Comparison of ENCODE assay signal across 8 cellular contexts in genomic region chr6:10412948-10413849, GRCh38. TPM values are rescaled to one million over a fixed set of nuclear protein-coding genes. Genes with fewer than 3 reads are reported as not detected.
DNase-seq lines count a peak whose midpoint lies in the region; ATAC-seq, FAIRE-seq and TF ChIP-seq lines count a peak whose summit lies in the region.

No MANE protein-coding gene starts in this region.

- H2BK5ac ChIP-seq in mesenchymal stem cell (ENCODE audit: low read depth, low read length, poor library complexity, severe bottlenecking): no peak overlapping the region

- no peak overlapping the region for H4K91ac ChIP-seq in mesenchymal stem cell (ENCODE audit: low read length)

- H2AK5ac ChIP-seq in mesenchymal stem cell (ENCODE audit: low read length, severe bottlenecking): no peak overlapping the region

- WGBS in mesenchymal stem cell: 2% methylated on average over 56 of the region's 60 CpGs

- no peaks in the 10 kb centered on the region for H3K27me3 ChIP-seq in Karpas-422 (ENCODE audit: low read length)
- H3K27me3 ChIP-seq in brain microvascular endothelial cell (replicated peaks): peaks cover 74% of the 10 kb centered on the region
- H3K27me3 ChIP-seq in mesenchymal stem cell (ENCODE audit: control insufficient read depth in 1 of 2, insufficient read depth in 1 of 2, low read length in 2 of 2): peaks cover 87 to 97% of the 10 kb centered on the region in 2 experiments

- H3K9me3 ChIP-seq in Karpas-422 (ENCODE audit: low read length): no peaks in the 10 kb centered on the region
- no peaks in the 10 kb centered on the region for H3K9me3 ChIP-seq in mesenchymal stem cell (ENCODE audit: control insufficient read depth, low read length)

- H2AFZ ChIP-seq in Karpas-422 (ENCODE audit: low read length) (peak overlapping the region; percentile 86; the same call in 1 of the 2 replicates), mesenchymal stem cell (ENCODE audit: low read depth, low read length) (peak overlapping the region; percentile 51)

- H2BK12ac ChIP-seq in mesenchymal stem cell (ENCODE audit: low read length in 2 of 2): no peak overlapping the region

- H3K14ac ChIP-seq in mesenchymal stem cell (ENCODE audit: low read length in 2 of 2): peak overlapping the region in 1 of 2 experiments; percentile 58

- no peaks in the 10 kb centered on the region for H4K20me1 ChIP-seq in Karpas-422 (ENCODE audit: insufficient read depth, low read depth, low read length)

- peak overlapping the region in 1 of 2 experiments; percentile 34 for H3K18ac ChIP-seq in mesenchymal stem cell (ENCODE audit: low read depth in 1 of 2, low read length in 2 of 2)

- H3K4me3 ChIP-seq in AG10803 (ENCODE audit: low read length): peak overlapping the region; percentile 68
- H3K4me3 ChIP-seq in Karpas-422 (ENCODE audit: low read length): peak overlapping the region; percentile 64
- peak overlapping the region; percentile 66 for H3K4me3 ChIP-seq in brain microvascular endothelial cell (ENCODE audit: low read depth, low read length)
- H3K4me3 ChIP-seq in mesenchymal stem cell (ENCODE audit: insufficient read depth in 1 of 2, low read depth in 1 of 2, low read length in 2 of 2): peak overlapping the region; percentile 64 to 69

- in situ Hi-C loops in brain microvascular endothelial cell (cut with HindIII; ENCODE audit: low pct_ligation_motif_present, low sequenced_read_pairs): no loop called here

- ATAC-seq in GM19035 (IDR thresholded peaks at IDR 0.05; ENCODE audit: unreplicated experiment): peak; percentile 21

- H4K8ac ChIP-seq in mesenchymal stem cell (ENCODE audit: low read length): no peak overlapping the region

- no peaks in the 10 kb centered on the region for H3K9me2 ChIP-seq in Karpas-422 (replicated peaks; ENCODE audit: insufficient read depth, low read length)

- H3K9ac ChIP-seq in Karpas-422 (ENCODE audit: low read length) (peak overlapping the region; percentile 73), mesenchymal stem cell (ENCODE audit: low read length) (no peak overlapping the region)

- H3K36me3 ChIP-seq in Karpas-422 (ENCODE audit: insufficient read depth, low read length): no peaks in the 10 kb centered on the region
- no peaks in the 10 kb centered on the region for H3K36me3 ChIP-seq in brain microvascular endothelial cell (replicated peaks)
- H3K36me3 ChIP-seq in mesenchymal stem cell (ENCODE audit: control insufficient read depth in 1 of 2, insufficient read depth in 2 of 2, low read depth in 1 of 2, low read length in 2 of 2): peaks cover 0 to 6% of the 10 kb centered on the region in 2 experiments

- no peaks in the 10 kb centered on the region for H3K79me2 ChIP-seq in Karpas-422 (ENCODE audit: low read length)

- H2BK15ac ChIP-seq in mesenchymal stem cell (ENCODE audit: low read depth, poor library complexity, severe bottlenecking): peak overlapping the region; percentile 23

- DNase-seq in AG10803 (ENCODE audit: low read depth) (no peak), Karpas-422 (peak; percentile 55), brain microvascular endothelial cell (no peak), mesenchymal stem cell (no peak), NCI-H446 treated with DMSO at 0.1 percent for 48 hours (lab: John Stamatoyannopoulos, UW) (no peak), hepatic stellate cell (ENCODE audit: low spot score) (no peak), H54 (ENCODE audit: insufficient read length, low spot score) (no peak)

- no peak for TF ChIP-seq CTCF in AG10803 (conservative IDR thresholded peaks at IDR 0.05; ENCODE audit: low read length)
- TF ChIP-seq CTCF in brain microvascular endothelial cell (IDR thresholded peaks at IDR 0.05; ENCODE audit: low read depth, low read length, missing control alignments): no peak

- H3K79me1 ChIP-seq in mesenchymal stem cell (replicated peaks; ENCODE audit: low read length, poor library complexity, severe bottlenecking): no peaks in the 10 kb centered on the region

- H3K4me2 ChIP-seq in Karpas-422 (ENCODE audit: low read depth, low read length, poor library complexity, severe bottlenecking) (peak overlapping the region; percentile 79), mesenchymal stem cell (ENCODE audit: low read length, poor library complexity, severe bottlenecking) (peak overlapping the region; percentile 97)

- no peak for FAIRE-seq in H54 (lab: Jason Lieb, UNC)

- no peak overlapping the region for H2BK120ac ChIP-seq in mesenchymal stem cell (ENCODE audit: low read depth, low read length)

- H3K23ac ChIP-seq in mesenchymal stem cell (ENCODE audit: low read length in 2 of 2): peak overlapping the region in 1 of 2 experiments; percentile 89

- no peak overlapping the region for H3K4ac ChIP-seq in mesenchymal stem cell (ENCODE audit: low read depth in 1 of 2, low read length in 2 of 2)

- no peak overlapping the region for H3K27ac ChIP-seq in Karpas-422 (ENCODE audit: low read length)
- H3K27ac ChIP-seq in brain microvascular endothelial cell: no peak overlapping the region
- no peak overlapping the region for H3K27ac ChIP-seq in mesenchymal stem cell (ENCODE audit: low read length, poor library complexity, severe bottlenecking)

- no peak for TF ChIP-seq POLR2A in H54 (IDR thresholded peaks at IDR 0.05; ENCODE audit: low read depth, low read length)

- peaks cover 11% of the 10 kb centered on the region for H3K4me1 ChIP-seq in Karpas-422 (ENCODE audit: low read length)
- peaks cover 38% of the 10 kb centered on the region for H3K4me1 ChIP-seq in mesenchymal stem cell (ENCODE audit: control insufficient read depth, insufficient read depth, low read depth, low read length)

RNA-seq across cellular contexts. Expression of gene TFAP2A, which starts 1.7 kb away (rescaled TPM):
- total RNA-seq in Karpas-422 (2014; rRNA removed; shearing (Covaris generic); ENCODE audit: low replicate concordance): 0.22 and 0.34 TPM in 2 replicates
- polyA plus RNA-seq in mesenchymal stem cell (2013, experiment 1 of 2): 0.17 TPM
- 0.21 TPM for polyA plus RNA-seq in mesenchymal stem cell (2013, experiment 2 of 2)
